ENCODE assay signal across 30 cellular contexts in genomic region chr13:75929074-75929473, GRCh38.
"Had no signal": no experiment of that assay in that cellular context is flagged by ENCODE, and none has a peak within 500 bp of the region (broad histone marks: within the 10 kb centered on the region; RNA-seq: fewer than 3 reads in every experiment).

No MANE protein-coding gene starts in this region.

- H3K27ac ChIP-seq: adrenal gland, ascending aorta, body of pancreas, brain microvascular endothelial cell, breast epithelium, cardiac muscle cell had no signal

- H3K9me3 ChIP-seq: adrenal gland, ascending aorta, body of pancreas, breast epithelium had no signal

- H3K36me3 ChIP-seq: adrenal gland, ascending aorta, brain microvascular endothelial cell, breast epithelium, cardiac muscle cell had no signal

- H3K4me3 ChIP-seq: adrenal gland, ascending aorta, body of pancreas, breast epithelium, cardiac muscle cell had no signal

- H3K27me3 ChIP-seq: adrenal gland, ascending aorta, body of pancreas, brain microvascular endothelial cell, breast epithelium, cardiac muscle cell had no signal

- H3K4me1 ChIP-seq: adrenal gland, ascending aorta, body of pancreas, breast epithelium had no signal

- ATAC-seq: activated naive CD8-positive, alpha-beta T cell treated with anti-CD3 and anti-CD28 coated beads, Interleukin-2, amount 50 U/mL, for 24 hours; activated T-cell treated with anti-CD3 and anti-CD28 coated beads, Interleukin-2, amount 50 U/mL, for 4 hours; activated T-helper 17 cell treated with anti-CD3 and anti-CD28 coated beads, Interleukin-2, amount 50 U/mL, for 72 hours; body of pancreas had no signal

- DNase-seq: activated effector memory CD4-positive, alpha-beta T cell treated with anti-CD3 and anti-CD28 coated beads, Interleukin-2, amount 50 U/mL, for 16 hours; activated effector memory CD4-positive, alpha-beta T cell treated with Interleukin-2 at 50 U/mL for 16 hours; activated gamma-delta T cell; activated gamma-delta T cell treated with Interleukin-2 at 50 U/mL for 16 hours; activated naive CD4-positive, alpha-beta T cell; activated naive CD4-positive, alpha-beta T cell treated with anti-CD3 and anti-CD28 coated beads for 36 hours; activated naive CD4-positive, alpha-beta T cell treated with anti-CD3 and anti-CD28 coated beads, Interleukin-2, amount 10 ng/mL, durations not matched to agents 7 days and 5 days; activated naive CD4-positive, alpha-beta T cell treated with anti-CD3 and anti-CD28 coated beads, Interleukin-2, amount 50 U/mL, for 16 hours; activated naive CD4-positive, alpha-beta T cell treated with Interleukin-2 at 50 U/mL for 16 hours; activated naive CD8-positive, alpha-beta T cell treated with anti-CD3 and anti-CD28 coated beads for 36 hours; activated naive CD8-positive, alpha-beta T cell treated with anti-CD3 and anti-CD28 coated beads, Interleukin-2, amount 10 ng/mL, durations not matched to agents 7 days and 5 days; activated naive CD8-positive, alpha-beta T cell treated with anti-CD3 and anti-CD28 coated beads, Interleukin-2, amount 50 U/mL, for 24 hours; activated T-cell treated with anti-CD3 and anti-CD28 coated beads for 4 hours; activated T-cell treated with anti-CD3 and anti-CD28 coated beads, Interleukin-2, amount 50 U/mL, for 1 hour; activated T-cell treated with anti-CD3 and anti-CD28 coated beads, Interleukin-2, amount 50 U/mL, for 24 hours; activated T-cell treated with anti-CD3 and anti-CD28 coated beads, Interleukin-2, amount 50 U/mL, for 4 hours; activated T-cell treated with anti-CD3 and anti-CD28 coated beads, Interleukin-2, amount 50 U/mL, for 48 hours; activated T-cell treated with anti-CD3 and anti-CD28 coated beads, Interleukin-2, amount 50 U/mL, for 72 hours; adrenal gland; amniotic stem cell; aorta; body of pancreas; brain microvascular endothelial cell; caudate nucleus; central memory CD4-positive, alpha-beta T cell; cerebellar nuclear complex had no signal
